Comparison of ENCODE assay signal across 28 cellular contexts in genomic region chr7:158518915-158519640, GRCh38.
"Had no signal": no experiment of that assay in that cellular context is flagged by ENCODE, and none has a peak within 500 bp of the region (broad histone marks: within the 10 kb centered on the region; RNA-seq: fewer than 3 reads in every experiment).

No MANE protein-coding gene starts in this region.

- H3K9me3 ChIP-seq: ovary, psoas muscle, right lobe of liver, sigmoid colon, stomach, suprapubic skin, testis, tibial artery, transverse colon, upper lobe of right lung, uterus had no signal

- H3K4me3 ChIP-seq: ovary, psoas muscle, right lobe of liver, sigmoid colon, stomach, suprapubic skin, testis, tibial artery, transverse colon, upper lobe of right lung, uterus had no signal

- H3K4me1 ChIP-seq: parathyroid adenoma, psoas muscle, right lobe of liver, sigmoid colon, suprapubic skin, testis, tibial artery, transverse colon, upper lobe of right lung, uterus had no signal

- H3K9ac ChIP-seq: parathyroid adenoma had no signal

- H3K27ac ChIP-seq: ovary, parathyroid adenoma, psoas muscle, right lobe of liver, sigmoid colon, stomach, suprapubic skin, testis, tibial artery, transverse colon, upper lobe of right lung, uterus had no signal

- H3K36me3 Mint-ChIP-seq: naive thymus-derived CD8-positive, alpha-beta T cell; natural killer cell treated with Interleukin-12 subunit alpha and Interleukin-12 subunit beta and Interleukin-15 and Interleukin-18, amount 100 ng/mL, for 72 hours; stimulated activated effector memory CD8-positive, alpha-beta T cell treated with anti-CD3 and anti-CD28 coated beads, Interleukin-12 subunit alpha, Interleukin-12 subunit beta, amount 100 ng/mL, for 72 hours; stimulated activated naive B cell treated with anti-CD40 and anti-IgM and Interleukin-4, amounts not matched to agents 10 μg/mL and 1 μg/mL and 100 μg/mL, for 72 hours; type B pancreatic cell had no signal

- DNase-seq: naive thymus-derived CD8-positive, alpha-beta T cell; nephron progenitor cell; ovary; psoas muscle; right cardiac atrium; sigmoid colon; small intestine; stimulated activated CD4-positive, alpha-beta T cell treated with anti-CD3 and anti-CD28 coated beads, Interleukin-15, amount 100 ng/mL, for 24 hours; stimulated activated CD4-positive, alpha-beta T cell treated with anti-CD3 and anti-CD28 coated beads, Interleukin-2, amount 100 ng/mL, for 24 hours; stimulated activated CD4-positive, alpha-beta T cell treated with anti-CD3 and anti-CD28 coated beads, Interleukin-2, amount 100 ng/mL, for 48 hours; stimulated activated CD4-positive, alpha-beta T cell treated with anti-CD3 and anti-CD28 coated beads, Interleukin-4, amount 100 ng/mL, for 24 hours; stimulated activated naive B cell treated with anti-CD40 and anti-IgM and Interleukin-4, amounts not matched to agents 10 μg/mL and 1 μg/mL and 100 μg/mL, for 72 hours; stimulated activated naive CD4-positive, alpha-beta T cell treated with Interleukin-2 at 50 U/mL for 16 hours; stomach; testis; tibial artery; transverse colon; upper lobe of right lung; uterus had no signal

- H3K27me3 ChIP-seq: ovary, right lobe of liver, sigmoid colon, testis, transverse colon, upper lobe of right lung, uterus had no signal

- H3K9me3 Mint-ChIP-seq: natural killer cell treated with Interleukin-12 subunit alpha and Interleukin-12 subunit beta and Interleukin-15 and Interleukin-18, amount 100 ng/mL, for 72 hours; stimulated activated effector memory CD8-positive, alpha-beta T cell treated with anti-CD3 and anti-CD28 coated beads, Interleukin-12 subunit alpha, Interleukin-12 subunit beta, amount 100 ng/mL, for 72 hours; stimulated activated naive CD8-positive, alpha-beta T cell treated with anti-CD3 and anti-CD28 coated beads, Interleukin-15, Interleukin-2, amounts not matched to agents 100 ng/mL and 50 ng/mL, for 24 hours had no signal

- H3K36me3 ChIP-seq: ovary, right lobe of liver, sigmoid colon, stomach, suprapubic skin, tibial artery, transverse colon, upper lobe of right lung, uterus had no signal

- ATAC-seq: naive thymus-derived CD8-positive, alpha-beta T cell; natural killer cell treated with Interleukin-12 subunit alpha and Interleukin-12 subunit beta and Interleukin-15 and Interleukin-18, amount 100 ng/mL, for 72 hours; psoas muscle; right cardiac atrium; right lobe of liver; stimulated activated effector memory CD8-positive, alpha-beta T cell treated with anti-CD3 and anti-CD28 coated beads, Interleukin-12 subunit alpha, Interleukin-12 subunit beta, amount 100 ng/mL, for 72 hours; stimulated activated naive B cell treated with anti-CD40 and anti-IgM and Interleukin-4, amounts not matched to agents 10 μg/mL and 1 μg/mL and 100 μg/mL, for 72 hours; upper lobe of right lung had no signal

- H3K4me1 Mint-ChIP-seq: nephron progenitor cell; neural crest cell; stimulated activated naive B cell treated with anti-CD40 and anti-IgM and Interleukin-4, amounts not matched to agents 10 μg/mL and 1 μg/mL and 100 μg/mL, for 72 hours had no signal

- H3K27ac Mint-ChIP-seq: natural killer cell treated with Interleukin-12 subunit alpha and Interleukin-12 subunit beta and Interleukin-15 and Interleukin-18, amount 100 ng/mL, for 72 hours; nephron progenitor cell; progenitor cell of endocrine pancreas; stimulated activated effector memory CD8-positive, alpha-beta T cell treated with anti-CD3 and anti-CD28 coated beads, Interleukin-12 subunit alpha, Interleukin-12 subunit beta, amount 100 ng/mL, for 72 hours; stimulated activated naive B cell treated with anti-CD40 and anti-IgM and Interleukin-4, amounts not matched to agents 10 μg/mL and 1 μg/mL and 100 μg/mL, for 72 hours; stimulated activated naive CD8-positive, alpha-beta T cell treated with anti-CD3 and anti-CD28 coated beads, Interleukin-15, Interleukin-2, amounts not matched to agents 100 ng/mL and 50 ng/mL, for 24 hours; type B pancreatic cell had no signal

- H2AFZ ChIP-seq: parathyroid adenoma had no signal

- H3K4me3 Mint-ChIP-seq: naive thymus-derived CD8-positive, alpha-beta T cell; natural killer cell treated with Interleukin-12 subunit alpha and Interleukin-12 subunit beta and Interleukin-15 and Interleukin-18, amount 100 ng/mL, for 72 hours; nephron progenitor cell; neural crest cell; stimulated activated effector memory CD8-positive, alpha-beta T cell treated with anti-CD3 and anti-CD28 coated beads, Interleukin-12 subunit alpha, Interleukin-12 subunit beta, amount 100 ng/mL, for 72 hours; stimulated activated naive B cell treated with anti-CD40 and anti-IgM and Interleukin-4, amounts not matched to agents 10 μg/mL and 1 μg/mL and 100 μg/mL, for 72 hours; stimulated activated naive CD8-positive, alpha-beta T cell treated with anti-CD3 and anti-CD28 coated beads, Interleukin-15, Interleukin-2, amounts not matched to agents 100 ng/mL and 50 ng/mL, for 24 hours; type B pancreatic cell had no signal
